ENCODE assay signal across 12 cellular contexts in genomic region chr20:10604865-10605440, GRCh38.
DNase-seq lines count a peak whose midpoint lies in the region; ATAC-seq and TF ChIP-seq lines count a peak whose summit lies in the region.
"Had no signal": no experiment of that assay in that cellular context is flagged by ENCODE, and none has a peak within 500 bp of the region (broad histone marks: within the 10 kb centered on the region; RNA-seq: fewer than 3 reads in every experiment).

No MANE protein-coding gene starts in this region.

- TF ChIP-seq CTCF in transverse colon (IDR thresholded peaks at IDR 0.05): no peak

- no peak for TF ChIP-seq EP300 in transverse colon (IDR thresholded peaks at IDR 0.05; ENCODE audit: low read depth)

- intact Hi-C loops in transverse colon (cut with DNase I; ENCODE audit: low total_unique reads): no loop called here

- H3K4me3 ChIP-seq in SJSA1 (no peak overlapping the region), transverse colon (no peak overlapping the region)

- WGBS in transverse colon (ENCODE audit: low coverage in 1 of 2), 2 donors: 79 to 91% methylated on average over 2 of the region's 2 CpGs

- H3K9me3 ChIP-seq in SJSA1 (replicated peaks) (no peaks in the 10 kb centered on the region), transverse colon (no peaks in the 10 kb centered on the region)

- H3K27me3 ChIP-seq in SJSA1 (replicated peaks) (no peaks in the 10 kb centered on the region), transverse colon (no peaks in the 10 kb centered on the region)

- in situ Hi-C loops in transverse colon (cut with MboI; ENCODE audit: low pct_ligation_motif_present in 1 of 4, low pct_unique_long_range_greater_than_20kb in 1 of 4, low sequenced_read_pairs in 3 of 4): no loop called here

- DNase-seq in SJSA1 (ENCODE audit: low read depth in 1 of 2, low spot score in 2 of 2) (no peak), fibroblast of gingiva (ENCODE audit: low read depth) (peak; percentile 54), myocyte (ENCODE audit: low read depth) (peak; percentile 35), transverse colon (no peak), CD1c-positive myeloid dendritic cell (ENCODE audit: extremely low spot score) (no peak), glomerular visceral epithelial cell (ENCODE audit: extremely low spot score) (no peak)
- DNase-seq: activated naive CD8-positive, alpha-beta T cell treated with anti-CD3 and anti-CD28 coated beads for 36 hours; CD8-positive, alpha-beta T cell; NCI-H1436 treated with DMSO at 0.1 percent for 48 hours; SHP77 treated with DMSO at 0.1 percent for 48 hours had no signal

- ATAC-seq in GM21619 (IDR thresholded peaks at IDR 0.05; ENCODE audit: unreplicated experiment) (no peak), GM19452 (IDR thresholded peaks at IDR 0.05; ENCODE audit: unreplicated experiment) (no peak)
- ATAC-seq: CD8-positive, alpha-beta T cell had no signal

- H3K36me3 ChIP-seq in SJSA1 (no peaks in the 10 kb centered on the region), transverse colon (no peaks in the 10 kb centered on the region)

- no peak for TF ChIP-seq POLR2A in transverse colon (IDR thresholded peaks at IDR 0.05)

- peaks cover 36% of the 10 kb centered on the region for H3K4me1 ChIP-seq in SJSA1 (replicated peaks)
- H3K4me1 ChIP-seq in transverse colon: no peaks in the 10 kb centered on the region

- H3K27ac ChIP-seq in SJSA1 (peak overlapping the region; percentile 90), transverse colon (peak overlapping the region; percentile 50 to 60 (median 54))

Comparison
In these comparisons a context has a peak if more than half of its experiments do, and no peak if none do; other contexts are left out.
1. DNase-seq: peak in fibroblast of gingiva (single experiment) and myocyte (single experiment); none in SJSA1 (0 of 2), transverse colon (single experiment), CD1c-positive myeloid dendritic cell (single experiment) and glomerular visceral epithelial cell (single experiment).